In the genomic region with DNA sequence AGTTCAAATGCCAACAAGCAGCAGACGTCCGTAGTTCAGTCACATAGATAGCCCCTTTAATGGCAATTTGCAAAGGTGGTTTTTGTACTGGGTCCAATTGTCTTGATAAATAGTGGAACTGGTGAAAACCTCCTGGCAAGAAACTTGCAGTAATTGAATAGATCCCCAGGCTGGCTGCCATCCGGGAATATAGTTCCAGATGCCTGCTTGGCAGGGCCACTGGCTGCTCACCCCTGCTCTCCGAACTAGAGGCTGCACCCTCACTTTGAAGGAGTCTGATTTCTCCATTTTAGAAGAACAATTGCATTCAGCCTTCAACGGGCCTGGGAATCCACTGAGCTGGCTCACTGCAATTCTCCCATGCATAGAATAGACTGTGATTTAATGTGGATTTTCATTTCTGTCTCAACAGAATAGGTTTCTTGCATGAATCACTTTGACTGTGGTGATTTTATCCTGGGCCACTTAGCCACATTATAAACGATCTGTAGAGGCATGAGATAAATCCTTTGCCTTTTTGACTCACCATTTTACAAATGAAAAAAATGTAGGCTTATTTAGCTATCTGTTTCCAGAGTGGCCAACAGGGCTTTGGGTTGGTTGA, we compare ENCODE assay signal across 1 cellular context.
TF ChIP-seq lines count a peak whose summit lies in the region.

No MANE protein-coding gene starts in this region.

TF ChIP-seq in GM23338, 12 proteins besides CTCF, POLR2A, EP300 and RAD21 (continued from another document):
- TF ChIP-seq, protein P1, sequence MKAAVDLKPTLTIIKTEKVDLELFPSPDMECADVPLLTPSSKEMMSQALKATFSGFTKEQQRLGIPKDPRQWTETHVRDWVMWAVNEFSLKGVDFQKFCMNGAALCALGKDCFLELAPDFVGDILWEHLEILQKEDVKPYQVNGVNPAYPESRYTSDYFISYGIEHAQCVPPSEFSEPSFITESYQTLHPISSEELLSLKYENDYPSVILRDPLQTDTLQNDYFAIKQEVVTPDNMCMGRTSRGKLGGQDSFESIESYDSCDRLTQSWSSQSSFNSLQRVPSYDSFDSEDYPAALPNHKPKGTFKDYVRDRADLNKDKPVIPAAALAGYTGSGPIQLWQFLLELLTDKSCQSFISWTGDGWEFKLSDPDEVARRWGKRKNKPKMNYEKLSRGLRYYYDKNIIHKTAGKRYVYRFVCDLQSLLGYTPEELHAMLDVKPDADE (IDR thresholded peaks at IDR 0.05), result no peak
- TF ChIP-seq, protein P2, sequence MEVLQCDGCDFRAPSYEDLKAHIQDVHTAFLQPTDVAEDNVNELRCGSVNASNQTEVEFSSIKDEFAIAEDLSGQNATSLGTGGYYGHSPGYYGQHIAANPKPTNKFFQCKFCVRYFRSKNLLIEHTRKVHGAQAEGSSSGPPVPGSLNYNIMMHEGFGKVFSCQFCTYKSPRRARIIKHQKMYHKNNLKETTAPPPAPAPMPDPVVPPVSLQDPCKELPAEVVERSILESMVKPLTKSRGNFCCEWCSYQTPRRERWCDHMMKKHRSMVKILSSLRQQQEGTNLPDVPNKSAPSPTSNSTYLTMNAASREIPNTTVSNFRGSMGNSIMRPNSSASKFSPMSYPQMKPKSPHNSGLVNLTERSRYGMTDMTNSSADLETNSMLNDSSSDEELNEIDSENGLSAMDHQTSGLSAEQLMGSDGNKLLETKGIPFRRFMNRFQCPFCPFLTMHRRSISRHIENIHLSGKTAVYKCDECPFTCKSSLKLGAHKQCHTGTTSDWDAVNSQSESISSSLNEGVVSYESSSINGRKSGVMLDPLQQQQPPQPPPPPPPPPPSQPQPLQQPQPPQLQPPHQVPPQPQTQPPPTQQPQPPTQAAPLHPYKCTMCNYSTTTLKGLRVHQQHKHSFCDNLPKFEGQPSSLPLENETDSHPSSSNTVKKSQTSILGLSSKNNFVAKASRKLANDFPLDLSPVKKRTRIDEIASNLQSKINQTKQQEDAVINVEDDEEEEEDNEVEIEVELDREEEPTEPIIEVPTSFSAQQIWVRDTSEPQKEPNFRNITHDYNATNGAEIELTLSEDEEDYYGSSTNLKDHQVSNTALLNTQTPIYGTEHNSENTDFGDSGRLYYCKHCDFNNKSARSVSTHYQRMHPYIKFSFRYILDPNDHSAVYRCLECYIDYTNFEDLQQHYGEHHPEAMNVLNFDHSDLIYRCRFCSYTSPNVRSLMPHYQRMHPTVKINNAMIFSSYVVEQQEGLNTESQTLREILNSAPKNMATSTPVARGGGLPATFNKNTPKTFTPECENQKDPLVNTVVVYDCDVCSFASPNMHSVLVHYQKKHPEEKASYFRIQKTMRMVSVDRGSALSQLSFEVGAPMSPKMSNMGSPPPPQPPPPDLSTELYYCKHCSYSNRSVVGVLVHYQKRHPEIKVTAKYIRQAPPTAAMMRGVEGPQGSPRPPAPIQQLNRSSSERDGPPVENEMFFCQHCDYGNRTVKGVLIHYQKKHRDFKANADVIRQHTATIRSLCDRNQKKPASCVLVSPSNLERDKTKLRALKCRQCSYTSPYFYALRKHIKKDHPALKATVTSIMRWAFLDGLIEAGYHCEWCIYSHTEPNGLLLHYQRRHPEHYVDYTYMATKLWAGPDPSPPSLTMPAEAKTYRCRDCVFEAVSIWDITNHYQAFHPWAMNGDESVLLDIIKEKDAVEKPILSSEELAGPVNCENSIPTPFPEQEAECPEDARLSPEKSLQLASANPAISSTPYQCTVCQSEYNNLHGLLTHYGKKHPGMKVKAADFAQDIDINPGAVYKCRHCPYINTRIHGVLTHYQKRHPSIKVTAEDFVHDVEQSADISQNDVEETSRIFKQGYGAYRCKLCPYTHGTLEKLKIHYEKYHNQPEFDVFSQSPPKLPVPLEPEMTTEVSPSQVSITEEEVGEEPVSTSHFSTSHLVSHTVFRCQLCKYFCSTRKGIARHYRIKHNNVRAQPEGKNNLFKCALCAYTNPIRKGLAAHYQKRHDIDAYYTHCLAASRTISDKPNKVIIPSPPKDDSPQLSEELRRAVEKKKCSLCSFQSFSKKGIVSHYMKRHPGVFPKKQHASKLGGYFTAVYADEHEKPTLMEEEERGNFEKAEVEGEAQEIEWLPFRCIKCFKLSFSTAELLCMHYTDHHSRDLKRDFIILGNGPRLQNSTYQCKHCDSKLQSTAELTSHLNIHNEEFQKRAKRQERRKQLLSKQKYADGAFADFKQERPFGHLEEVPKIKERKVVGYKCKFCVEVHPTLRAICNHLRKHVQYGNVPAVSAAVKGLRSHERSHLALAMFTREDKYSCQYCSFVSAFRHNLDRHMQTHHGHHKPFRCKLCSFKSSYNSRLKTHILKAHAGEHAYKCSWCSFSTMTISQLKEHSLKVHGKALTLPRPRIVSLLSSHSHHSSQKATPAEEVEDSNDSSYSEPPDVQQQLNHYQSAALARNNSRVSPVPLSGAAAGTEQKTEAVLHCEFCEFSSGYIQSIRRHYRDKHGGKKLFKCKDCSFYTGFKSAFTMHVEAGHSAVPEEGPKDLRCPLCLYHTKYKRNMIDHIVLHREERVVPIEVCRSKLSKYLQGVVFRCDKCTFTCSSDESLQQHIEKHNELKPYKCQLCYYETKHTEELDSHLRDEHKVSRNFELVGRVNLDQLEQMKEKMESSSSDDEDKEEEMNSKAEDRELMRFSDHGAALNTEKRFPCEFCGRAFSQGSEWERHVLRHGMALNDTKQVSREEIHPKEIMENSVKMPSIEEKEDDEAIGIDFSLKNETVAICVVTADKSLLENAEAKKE (CRISPR knock-in tag; IDR thresholded peaks at IDR 0.05), result no peak
- TF ChIP-seq EZH2phosphoT487 (IDR thresholded peaks at IDR 0.05; ENCODE audit: unreplicated experiment) (no peak), ZNF114 (CRISPR knock-in tag; IDR thresholded peaks at IDR 0.05) (no peak), POLR2AphosphoS5 (IDR thresholded peaks at IDR 0.05; ENCODE audit: low read depth) (no peak), ZNF331 (CRISPR knock-in tag; IDR thresholded peaks at IDR 0.05; ENCODE audit: low read depth) (no peak), STAT1 (IDR thresholded peaks at IDR 0.05; ENCODE audit: unreplicated experiment) (no peak)
- TF ChIP-seq, protein P3, sequence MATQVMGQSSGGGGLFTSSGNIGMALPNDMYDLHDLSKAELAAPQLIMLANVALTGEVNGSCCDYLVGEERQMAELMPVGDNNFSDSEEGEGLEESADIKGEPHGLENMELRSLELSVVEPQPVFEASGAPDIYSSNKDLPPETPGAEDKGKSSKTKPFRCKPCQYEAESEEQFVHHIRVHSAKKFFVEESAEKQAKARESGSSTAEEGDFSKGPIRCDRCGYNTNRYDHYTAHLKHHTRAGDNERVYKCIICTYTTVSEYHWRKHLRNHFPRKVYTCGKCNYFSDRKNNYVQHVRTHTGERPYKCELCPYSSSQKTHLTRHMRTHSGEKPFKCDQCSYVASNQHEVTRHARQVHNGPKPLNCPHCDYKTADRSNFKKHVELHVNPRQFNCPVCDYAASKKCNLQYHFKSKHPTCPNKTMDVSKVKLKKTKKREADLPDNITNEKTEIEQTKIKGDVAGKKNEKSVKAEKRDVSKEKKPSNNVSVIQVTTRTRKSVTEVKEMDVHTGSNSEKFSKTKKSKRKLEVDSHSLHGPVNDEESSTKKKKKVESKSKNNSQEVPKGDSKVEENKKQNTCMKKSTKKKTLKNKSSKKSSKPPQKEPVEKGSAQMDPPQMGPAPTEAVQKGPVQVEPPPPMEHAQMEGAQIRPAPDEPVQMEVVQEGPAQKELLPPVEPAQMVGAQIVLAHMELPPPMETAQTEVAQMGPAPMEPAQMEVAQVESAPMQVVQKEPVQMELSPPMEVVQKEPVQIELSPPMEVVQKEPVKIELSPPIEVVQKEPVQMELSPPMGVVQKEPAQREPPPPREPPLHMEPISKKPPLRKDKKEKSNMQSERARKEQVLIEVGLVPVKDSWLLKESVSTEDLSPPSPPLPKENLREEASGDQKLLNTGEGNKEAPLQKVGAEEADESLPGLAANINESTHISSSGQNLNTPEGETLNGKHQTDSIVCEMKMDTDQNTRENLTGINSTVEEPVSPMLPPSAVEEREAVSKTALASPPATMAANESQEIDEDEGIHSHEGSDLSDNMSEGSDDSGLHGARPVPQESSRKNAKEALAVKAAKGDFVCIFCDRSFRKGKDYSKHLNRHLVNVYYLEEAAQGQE (IDR thresholded peaks at IDR 0.05; ENCODE audit: unreplicated experiment), result no peak
